In the genomic region with DNA sequence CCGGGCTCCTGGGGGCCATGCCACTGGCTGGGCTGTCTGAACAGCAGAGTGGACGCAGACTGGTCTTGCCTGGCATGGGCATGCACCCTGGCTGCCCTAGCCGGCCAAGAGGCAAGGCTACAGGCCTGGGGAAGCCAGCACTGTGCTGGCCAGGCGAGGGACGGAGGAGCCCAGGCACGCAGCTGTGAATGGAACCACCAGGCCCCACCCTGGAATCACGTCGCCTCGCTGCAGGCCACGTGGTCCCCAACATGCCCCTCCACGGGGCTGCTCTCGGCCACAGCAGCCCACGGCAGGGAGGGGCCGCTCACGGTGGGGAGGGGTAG, we compare ENCODE assay signal across 1 cellular context.
TF ChIP-seq lines count a peak whose summit lies in the region.

No MANE protein-coding gene starts in this region.

TF ChIP-seq in K562, 482 proteins besides CTCF, POLR2A, EP300 and RAD21:
- TF ChIP-seq CREM (IDR thresholded peaks at IDR 0.05; ENCODE audit: low read depth) (no peak), POLR2G (IDR thresholded peaks at IDR 0.05; ENCODE audit: low read depth, low read length) (peak; percentile 50)
